Comparison of ENCODE assay signal across 11 cellular contexts in the genomic region with DNA sequence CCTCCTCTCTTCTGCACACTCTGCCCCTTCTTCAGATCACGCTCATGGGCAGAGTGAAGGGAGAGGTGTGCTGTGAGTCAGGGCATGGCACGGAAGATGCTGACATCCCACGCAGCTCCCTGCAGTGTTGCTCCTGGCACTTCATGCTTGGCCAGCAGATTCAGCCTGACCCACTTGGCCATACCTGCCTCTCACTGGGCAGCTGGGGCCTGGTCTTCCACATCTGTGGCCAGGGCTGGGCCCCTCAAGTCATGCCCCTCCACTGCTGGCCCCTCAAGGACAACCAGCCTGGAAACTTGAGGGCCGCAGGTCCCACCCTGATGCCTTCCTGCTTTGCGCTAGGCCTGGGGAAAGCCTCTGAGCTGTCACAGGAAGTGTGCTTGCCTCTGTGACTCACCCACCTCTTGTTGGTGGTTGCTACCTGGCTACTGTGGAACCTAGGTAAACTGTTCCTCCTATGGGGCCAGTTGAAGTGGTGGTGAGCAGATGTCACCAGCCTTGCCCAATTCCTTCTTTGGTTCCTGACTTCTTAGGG. TPM values are rescaled to one million over a fixed set of nuclear protein-coding genes. Genes with fewer than 3 reads are reported as not detected.
DNase-seq lines count a peak whose midpoint lies in the region; ATAC-seq and TF ChIP-seq lines count a peak whose summit lies in the region.
"Had no signal": no experiment of that assay in that cellular context is flagged by ENCODE, and none has a peak within 500 bp of the region (broad histone marks: within the 10 kb centered on the region; RNA-seq: fewer than 3 reads in every experiment).

No MANE protein-coding gene starts in this region.

- DNase-seq in HEK293T (ENCODE audit: extremely low spot score) (peak; percentile 5), iPS-NIHi11 (ENCODE audit: low spot score) (no peak), SHP77 treated with DMSO at 0.1 percent for 48 hours (lab: John Stamatoyannopoulos, UW) (no peak)
- DNase-seq in activated CD8-positive, alpha-beta T cell treated with anti-CD3 and anti-CD28 coated beads for 36 hours: peak; percentile 79
- DNase-seq in effector CD4-positive, alpha-beta T cell: peak; percentile 41
- DNase-seq in stimulated activated CD4-positive, alpha-beta T cell treated with anti-CD3 and anti-CD28 coated beads, Interleukin-4, amount 100 ng/mL, for 48 hours (ENCODE audit: low read depth in 2 of 2): peak; percentile 32 to 36
- DNase-seq: HCEC 1CT, left cardiac atrium, NCI-H2081 treated with DMSO at 0.1 percent for 48 hours had no signal

- no peaks in the 10 kb centered on the region for H3K9me3 Mint-ChIP-seq in activated CD8-positive, alpha-beta T cell treated with anti-CD3 and anti-CD28 coated beads for 36 hours

- peaks cover 18% of the 10 kb centered on the region for H3K4me1 Mint-ChIP-seq in activated CD8-positive, alpha-beta T cell treated with anti-CD3 and anti-CD28 coated beads for 36 hours (ENCODE audit: low read depth)

- CTCF ChIA-PET in HEK293T (lab: Yijun Ruan, JAX): no interaction called here
- CTCF ChIA-PET in activated CD8-positive, alpha-beta T cell treated with anti-CD3 and anti-CD28 coated beads for 36 hours (lab: Charles Lee): interaction anchor here (1.5 to 4.9 kb wide), 2 partner anchors 11 to 63 kb away, joined by 5 to 26 read pairs; no protein-coding TSS in a partner anchor

- H3K4me3 Mint-ChIP-seq in activated CD8-positive, alpha-beta T cell treated with anti-CD3 and anti-CD28 coated beads for 36 hours: no peak overlapping the region

- no peaks in the 10 kb centered on the region for H3K27me3 Mint-ChIP-seq in activated CD8-positive, alpha-beta T cell treated with anti-CD3 and anti-CD28 coated beads for 36 hours

- peak overlapping the region; percentile 79 for H3K27ac Mint-ChIP-seq in activated CD8-positive, alpha-beta T cell treated with anti-CD3 and anti-CD28 coated beads for 36 hours

- no peaks in the 10 kb centered on the region for H3K36me3 Mint-ChIP-seq in activated CD8-positive, alpha-beta T cell treated with anti-CD3 and anti-CD28 coated beads for 36 hours (ENCODE audit: low read depth)

- TF ChIP-seq CTCF in activated CD8-positive, alpha-beta T cell treated with anti-CD3 and anti-CD28 coated beads for 36 hours (IDR thresholded peaks at IDR 0.05): no peak

- POLR2A ChIA-PET in HEK293T (lab: Yijun Ruan, JAX): no interaction called here
- POLR2A ChIA-PET in activated CD8-positive, alpha-beta T cell treated with anti-CD3 and anti-CD28 coated beads for 36 hours (lab: Charles Lee): interaction anchor here (1.2 kb wide), 1 partner anchor 186 kb away, joined by 4 read pairs; no protein-coding TSS in a partner anchor

- ATAC-seq in activated CD8-positive, alpha-beta T cell treated with anti-CD3 and anti-CD28 coated beads for 36 hours: peak; percentile 95
- ATAC-seq in GM21381 (IDR thresholded peaks at IDR 0.05; ENCODE audit: unreplicated experiment) (no peak), HG03442 (IDR thresholded peaks at IDR 0.05; ENCODE audit: unreplicated experiment) (no peak)

- intact Hi-C loops in activated CD8-positive, alpha-beta T cell treated with anti-CD3 and anti-CD28 coated beads for 36 hours (cut with micrococcal nuclease): no loop called here

TF ChIP-seq in HEK293T, 16 proteins besides CTCF, POLR2A, EP300 and RAD21:
- TF ChIP-seq ZNF384 (IDR thresholded peaks at IDR 0.05) (no peak), FOXA1 (IDR thresholded peaks at IDR 0.05) (no peak), BHLHE40 (IDR thresholded peaks at IDR 0.05; ENCODE audit: borderline replicate concordance) (no peak), ARNT (IDR thresholded peaks at IDR 0.05) (no peak)

RNA-seq across cellular contexts. Expression of a gene that starts 48.7 kb away (rescaled TPM):
- total RNA-seq in activated CD8-positive, alpha-beta T cell treated with anti-CD3 and anti-CD28 coated beads for 36 hours: under 1 TPM; 0.09 TPM

Comparison
In these comparisons a context has a peak if more than half of its experiments do, and no peak if none do; other contexts are left out.
1. DNase-seq: peak in HEK293T (single experiment), activated CD8-positive, alpha-beta T cell treated with anti-CD3 and anti-CD28 coated beads for 36 hours (single experiment), effector CD4-positive, alpha-beta T cell (single experiment) and stimulated activated CD4-positive, alpha-beta T cell treated with anti-CD3 and anti-CD28 coated beads, Interleukin-4, amount 100 ng/mL, for 48 hours (2 of 2); none in iPS-NIHi11 (single experiment) and SHP77 treated with DMSO at 0.1 percent for 48 hours (single experiment).